1 cellular context compared by ENCODE assay signal in the genomic region with DNA sequence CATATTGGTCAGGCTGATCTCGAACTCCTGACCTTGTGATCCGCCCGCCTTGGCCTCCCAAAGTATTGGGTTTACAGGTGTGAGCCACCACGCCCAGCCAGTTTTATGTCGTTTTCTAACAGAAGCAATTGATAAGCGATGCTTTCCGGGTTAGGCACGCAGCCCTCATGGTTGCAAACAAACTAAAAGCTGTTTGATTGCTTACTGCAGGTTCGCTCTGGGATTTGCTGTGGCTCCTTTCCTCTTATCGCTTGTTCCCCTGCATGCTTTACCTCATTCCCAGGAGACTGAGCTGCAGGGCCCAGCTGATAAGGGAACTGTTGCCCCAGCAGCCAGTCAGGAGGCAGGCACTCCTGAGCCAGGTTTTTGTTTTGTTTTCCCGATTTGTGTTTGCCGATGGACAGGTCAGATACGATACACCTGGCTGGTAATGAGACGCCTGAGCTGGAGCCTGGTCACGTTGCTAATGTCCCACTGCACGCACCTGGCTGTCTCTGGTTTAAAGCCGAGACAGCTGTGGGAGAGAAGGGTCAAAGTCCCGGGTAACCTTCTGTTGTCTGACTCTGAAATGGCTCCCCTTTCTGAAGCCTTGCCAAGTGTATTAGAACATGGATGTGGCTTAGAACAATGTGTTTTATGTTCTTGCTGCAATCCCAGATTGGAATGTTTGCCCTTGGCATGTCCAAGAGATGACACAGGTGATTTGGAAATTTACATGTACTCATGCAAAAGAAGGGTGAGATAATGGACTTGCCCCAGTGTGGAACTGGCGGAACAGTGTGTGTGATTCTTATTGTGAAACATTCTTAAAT.
A peak's percentile ranks its signal among the peaks of the same experiment; 100 is the strongest.
TF ChIP-seq lines count a peak whose summit lies in the region.

No MANE protein-coding gene starts in this region.

TF ChIP-seq in HepG2, 621 proteins besides CTCF, POLR2A, EP300 and RAD21 (continued from another document and continues in another):
- TF ChIP-seq, protein P1, sequence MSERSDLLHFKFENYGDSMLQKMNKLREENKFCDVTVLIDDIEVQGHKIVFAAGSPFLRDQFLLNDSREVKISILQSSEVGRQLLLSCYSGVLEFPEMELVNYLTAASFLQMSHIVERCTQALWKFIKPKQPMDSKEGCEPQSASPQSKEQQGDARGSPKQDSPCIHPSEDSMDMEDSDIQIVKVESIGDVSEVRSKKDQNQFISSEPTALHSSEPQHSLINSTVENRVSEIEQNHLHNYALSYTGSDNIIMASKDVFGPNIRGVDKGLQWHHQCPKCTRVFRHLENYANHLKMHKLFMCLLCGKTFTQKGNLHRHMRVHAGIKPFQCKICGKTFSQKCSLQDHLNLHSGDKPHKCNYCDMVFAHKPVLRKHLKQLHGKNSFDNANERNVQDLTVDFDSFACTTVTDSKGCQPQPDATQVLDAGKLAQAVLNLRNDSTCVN (CRISPR knock-in tag; IDR thresholded peaks at IDR 0.05; ENCODE audit: borderline replicate concordance), result peak; percentile 95
- TF ChIP-seq TAF15 (IDR thresholded peaks at IDR 0.05; ENCODE audit: low read depth, low read length, poor library complexity, severe bottlenecking), result no peak
- 0 out of 2 replicates have a peak, but pooled peaks have one; percentile 25 for TF ChIP-seq ZNF468 (CRISPR knock-in tag; IDR thresholded peaks at IDR 0.05)
- peak; percentile 75 for TF ChIP-seq ZBTB7B (CRISPR knock-in tag; IDR thresholded peaks at IDR 0.05)
- TF ChIP-seq, protein P2, sequence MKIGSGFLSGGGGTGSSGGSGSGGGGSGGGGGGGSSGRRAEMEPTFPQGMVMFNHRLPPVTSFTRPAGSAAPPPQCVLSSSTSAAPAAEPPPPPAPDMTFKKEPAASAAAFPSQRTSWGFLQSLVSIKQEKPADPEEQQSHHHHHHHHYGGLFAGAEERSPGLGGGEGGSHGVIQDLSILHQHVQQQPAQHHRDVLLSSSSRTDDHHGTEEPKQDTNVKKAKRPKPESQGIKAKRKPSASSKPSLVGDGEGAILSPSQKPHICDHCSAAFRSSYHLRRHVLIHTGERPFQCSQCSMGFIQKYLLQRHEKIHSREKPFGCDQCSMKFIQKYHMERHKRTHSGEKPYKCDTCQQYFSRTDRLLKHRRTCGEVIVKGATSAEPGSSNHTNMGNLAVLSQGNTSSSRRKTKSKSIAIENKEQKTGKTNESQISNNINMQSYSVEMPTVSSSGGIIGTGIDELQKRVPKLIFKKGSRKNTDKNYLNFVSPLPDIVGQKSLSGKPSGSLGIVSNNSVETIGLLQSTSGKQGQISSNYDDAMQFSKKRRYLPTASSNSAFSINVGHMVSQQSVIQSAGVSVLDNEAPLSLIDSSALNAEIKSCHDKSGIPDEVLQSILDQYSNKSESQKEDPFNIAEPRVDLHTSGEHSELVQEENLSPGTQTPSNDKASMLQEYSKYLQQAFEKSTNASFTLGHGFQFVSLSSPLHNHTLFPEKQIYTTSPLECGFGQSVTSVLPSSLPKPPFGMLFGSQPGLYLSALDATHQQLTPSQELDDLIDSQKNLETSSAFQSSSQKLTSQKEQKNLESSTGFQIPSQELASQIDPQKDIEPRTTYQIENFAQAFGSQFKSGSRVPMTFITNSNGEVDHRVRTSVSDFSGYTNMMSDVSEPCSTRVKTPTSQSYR (CRISPR knock-in tag; IDR thresholded peaks at IDR 0.05; ENCODE audit: borderline replicate concordance), result peak; percentile 67; the same call in 1 of the 2 replicates
- TF ChIP-seq, protein P3, sequence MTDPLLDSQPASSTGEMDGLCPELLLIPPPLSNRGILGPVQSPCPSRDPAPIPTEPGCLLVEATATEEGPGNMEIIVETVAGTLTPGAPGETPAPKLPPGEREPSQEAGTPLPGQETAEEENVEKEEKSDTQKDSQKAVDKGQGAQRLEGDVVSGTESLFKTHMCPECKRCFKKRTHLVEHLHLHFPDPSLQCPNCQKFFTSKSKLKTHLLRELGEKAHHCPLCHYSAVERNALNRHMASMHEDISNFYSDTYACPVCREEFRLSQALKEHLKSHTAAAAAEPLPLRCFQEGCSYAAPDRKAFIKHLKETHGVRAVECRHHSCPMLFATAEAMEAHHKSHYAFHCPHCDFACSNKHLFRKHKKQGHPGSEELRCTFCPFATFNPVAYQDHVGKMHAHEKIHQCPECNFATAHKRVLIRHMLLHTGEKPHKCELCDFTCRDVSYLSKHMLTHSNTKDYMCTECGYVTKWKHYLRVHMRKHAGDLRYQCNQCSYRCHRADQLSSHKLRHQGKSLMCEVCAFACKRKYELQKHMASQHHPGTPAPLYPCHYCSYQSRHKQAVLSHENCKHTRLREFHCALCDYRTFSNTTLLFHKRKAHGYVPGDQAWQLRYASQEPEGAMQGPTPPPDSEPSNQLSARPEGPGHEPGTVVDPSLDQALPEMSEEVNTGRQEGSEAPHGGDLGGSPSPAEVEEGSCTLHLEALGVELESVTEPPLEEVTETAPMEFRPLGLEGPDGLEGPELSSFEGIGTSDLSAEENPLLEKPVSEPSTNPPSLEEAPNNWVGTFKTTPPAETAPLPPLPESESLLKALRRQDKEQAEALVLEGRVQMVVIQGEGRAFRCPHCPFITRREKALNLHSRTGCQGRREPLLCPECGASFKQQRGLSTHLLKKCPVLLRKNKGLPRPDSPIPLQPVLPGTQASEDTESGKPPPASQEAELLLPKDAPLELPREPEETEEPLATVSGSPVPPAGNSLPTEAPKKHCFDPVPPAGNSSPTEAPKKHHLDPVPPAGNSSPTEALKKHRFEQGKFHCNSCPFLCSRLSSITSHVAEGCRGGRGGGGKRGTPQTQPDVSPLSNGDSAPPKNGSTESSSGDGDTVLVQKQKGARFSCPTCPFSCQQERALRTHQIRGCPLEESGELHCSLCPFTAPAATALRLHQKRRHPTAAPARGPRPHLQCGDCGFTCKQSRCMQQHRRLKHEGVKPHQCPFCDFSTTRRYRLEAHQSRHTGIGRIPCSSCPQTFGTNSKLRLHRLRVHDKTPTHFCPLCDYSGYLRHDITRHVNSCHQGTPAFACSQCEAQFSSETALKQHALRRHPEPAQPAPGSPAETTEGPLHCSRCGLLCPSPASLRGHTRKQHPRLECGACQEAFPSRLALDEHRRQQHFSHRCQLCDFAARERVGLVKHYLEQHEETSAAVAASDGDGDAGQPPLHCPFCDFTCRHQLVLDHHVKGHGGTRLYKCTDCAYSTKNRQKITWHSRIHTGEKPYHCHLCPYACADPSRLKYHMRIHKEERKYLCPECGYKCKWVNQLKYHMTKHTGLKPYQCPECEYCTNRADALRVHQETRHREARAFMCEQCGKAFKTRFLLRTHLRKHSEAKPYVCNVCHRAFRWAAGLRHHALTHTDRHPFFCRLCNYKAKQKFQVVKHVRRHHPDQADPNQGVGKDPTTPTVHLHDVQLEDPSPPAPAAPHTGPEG (CRISPR knock-in tag; IDR thresholded peaks at IDR 0.05), result 0 out of 2 replicates have a peak, but pooled peaks have one; percentile 8
- peak; percentile 70 for TF ChIP-seq BORCS8-MEF2B (CRISPR knock-in tag; IDR thresholded peaks at IDR 0.05)
- peak; percentile 100 for TF ChIP-seq ARNTL (CRISPR knock-in tag; IDR thresholded peaks at IDR 0.05)
- no peak for TF ChIP-seq MAF1 (CRISPR knock-in tag; IDR thresholded peaks at IDR 0.05; ENCODE audit: borderline replicate concordance)
- TF ChIP-seq ELF1 (CRISPR knock-in tag; IDR thresholded peaks at IDR 0.05), result peak; percentile 39; the same call in 1 of the 2 replicates
- 0 out of 2 replicates have a peak, but pooled peaks have one; percentile 25 for TF ChIP-seq SIN3B (IDR thresholded peaks at IDR 0.05; ENCODE audit: low read length)
- no peak for TF ChIP-seq SSRP1 (CRISPR knock-in tag; IDR thresholded peaks at IDR 0.05)
- TF ChIP-seq ZEB1 (IDR thresholded peaks at IDR 0.05; ENCODE audit: insufficient replicate concordance, low read depth), result peak; percentile 100
- TF ChIP-seq, protein P4, sequence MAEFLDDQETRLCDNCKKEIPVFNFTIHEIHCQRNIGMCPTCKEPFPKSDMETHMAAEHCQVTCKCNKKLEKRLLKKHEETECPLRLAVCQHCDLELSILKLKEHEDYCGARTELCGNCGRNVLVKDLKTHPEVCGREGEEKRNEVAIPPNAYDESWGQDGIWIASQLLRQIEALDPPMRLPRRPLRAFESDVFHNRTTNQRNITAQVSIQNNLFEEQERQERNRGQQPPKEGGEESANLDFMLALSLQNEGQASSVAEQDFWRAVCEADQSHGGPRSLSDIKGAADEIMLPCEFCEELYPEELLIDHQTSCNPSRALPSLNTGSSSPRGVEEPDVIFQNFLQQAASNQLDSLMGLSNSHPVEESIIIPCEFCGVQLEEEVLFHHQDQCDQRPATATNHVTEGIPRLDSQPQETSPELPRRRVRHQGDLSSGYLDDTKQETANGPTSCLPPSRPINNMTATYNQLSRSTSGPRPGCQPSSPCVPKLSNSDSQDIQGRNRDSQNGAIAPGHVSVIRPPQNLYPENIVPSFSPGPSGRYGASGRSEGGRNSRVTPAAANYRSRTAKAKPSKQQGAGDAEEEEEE (CRISPR knock-in tag; IDR thresholded peaks at IDR 0.05; ENCODE audit: borderline replicate concordance), result peak; percentile 82; the same call in 1 of the 2 replicates
- peak; percentile 69 for TF ChIP-seq ZNF264 (CRISPR knock-in tag; IDR thresholded peaks at IDR 0.05)
- peak; percentile 76 for TF ChIP-seq FOXP1 (IDR thresholded peaks at IDR 0.05)
- peak; percentile 96 for TF ChIP-seq FOXP1 (CRISPR knock-in tag; IDR thresholded peaks at IDR 0.05)
- TF ChIP-seq ZNF124 (CRISPR knock-in tag; IDR thresholded peaks at IDR 0.05), result peak; percentile 28; the same call in 1 of the 2 replicates
- peak; percentile 83 for TF ChIP-seq THAP11 (CRISPR knock-in tag; IDR thresholded peaks at IDR 0.05)
- peak; percentile 98 for TF ChIP-seq GATAD2A (CRISPR knock-in tag; IDR thresholded peaks at IDR 0.05)
- no peak; the same call in 1 of the 2 replicates for TF ChIP-seq ZNF263 (CRISPR knock-in tag; IDR thresholded peaks at IDR 0.05)
- TF ChIP-seq IRF2 (CRISPR knock-in tag; IDR thresholded peaks at IDR 0.05), result peak; percentile 95
- peak; percentile 55 to 81; a peak in 2 of 4 replicates for TF ChIP-seq NR2F1 (CRISPR knock-in tag; IDR thresholded peaks at IDR 0.05)
- no peak for TF ChIP-seq HOXA7 (CRISPR knock-in tag; IDR thresholded peaks at IDR 0.05)
- no peak for TF ChIP-seq ZNF790 (CRISPR knock-in tag; IDR thresholded peaks at IDR 0.05; ENCODE audit: borderline replicate concordance)
- peak; percentile 88 for TF ChIP-seq REPIN1 (CRISPR knock-in tag; IDR thresholded peaks at IDR 0.05; ENCODE audit: borderline replicate concordance, low read depth)
- TF ChIP-seq, protein P5, sequence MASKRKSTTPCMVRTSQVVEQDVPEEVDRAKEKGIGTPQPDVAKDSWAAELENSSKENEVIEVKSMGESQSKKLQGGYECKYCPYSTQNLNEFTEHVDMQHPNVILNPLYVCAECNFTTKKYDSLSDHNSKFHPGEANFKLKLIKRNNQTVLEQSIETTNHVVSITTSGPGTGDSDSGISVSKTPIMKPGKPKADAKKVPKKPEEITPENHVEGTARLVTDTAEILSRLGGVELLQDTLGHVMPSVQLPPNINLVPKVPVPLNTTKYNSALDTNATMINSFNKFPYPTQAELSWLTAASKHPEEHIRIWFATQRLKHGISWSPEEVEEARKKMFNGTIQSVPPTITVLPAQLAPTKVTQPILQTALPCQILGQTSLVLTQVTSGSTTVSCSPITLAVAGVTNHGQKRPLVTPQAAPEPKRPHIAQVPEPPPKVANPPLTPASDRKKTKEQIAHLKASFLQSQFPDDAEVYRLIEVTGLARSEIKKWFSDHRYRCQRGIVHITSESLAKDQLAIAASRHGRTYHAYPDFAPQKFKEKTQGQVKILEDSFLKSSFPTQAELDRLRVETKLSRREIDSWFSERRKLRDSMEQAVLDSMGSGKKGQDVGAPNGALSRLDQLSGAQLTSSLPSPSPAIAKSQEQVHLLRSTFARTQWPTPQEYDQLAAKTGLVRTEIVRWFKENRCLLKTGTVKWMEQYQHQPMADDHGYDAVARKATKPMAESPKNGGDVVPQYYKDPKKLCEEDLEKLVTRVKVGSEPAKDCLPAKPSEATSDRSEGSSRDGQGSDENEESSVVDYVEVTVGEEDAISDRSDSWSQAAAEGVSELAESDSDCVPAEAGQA (IDR thresholded peaks at IDR 0.05; ENCODE audit: low read depth), result peak; percentile 79
- TF ChIP-seq, protein P5 (CRISPR knock-in tag; IDR thresholded peaks at IDR 0.05; ENCODE audit: borderline replicate concordance), result no peak
- TF ChIP-seq, protein P6, sequence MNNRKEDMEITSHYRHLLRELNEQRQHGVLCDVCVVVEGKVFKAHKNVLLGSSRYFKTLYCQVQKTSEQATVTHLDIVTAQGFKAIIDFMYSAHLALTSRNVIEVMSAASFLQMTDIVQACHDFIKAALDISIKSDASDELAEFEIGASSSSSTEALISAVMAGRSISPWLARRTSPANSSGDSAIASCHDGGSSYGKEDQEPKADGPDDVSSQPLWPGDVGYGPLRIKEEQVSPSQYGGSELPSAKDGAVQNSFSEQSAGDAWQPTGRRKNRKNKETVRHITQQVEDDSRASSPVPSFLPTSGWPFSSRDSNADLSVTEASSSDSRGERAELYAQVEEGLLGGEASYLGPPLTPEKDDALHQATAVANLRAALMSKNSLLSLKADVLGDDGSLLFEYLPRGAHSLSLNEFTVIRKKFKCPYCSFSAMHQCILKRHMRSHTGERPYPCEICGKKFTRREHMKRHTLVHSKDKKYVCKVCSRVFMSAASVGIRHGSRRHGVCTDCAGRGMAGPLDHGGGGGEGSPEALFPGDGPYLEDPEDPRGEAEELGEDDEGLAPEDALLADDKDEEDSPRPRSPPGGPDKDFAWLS (CRISPR knock-in tag; IDR thresholded peaks at IDR 0.05; ENCODE audit: borderline replicate concordance), result 0 out of 2 replicates have a peak, but pooled peaks have one; percentile 73
- TF ChIP-seq ZBTB42 (CRISPR knock-in tag; IDR thresholded peaks at IDR 0.05), result peak; percentile 83; the same call in 1 of the 2 replicates
- TF ChIP-seq ZNF207 (IDR thresholded peaks at IDR 0.05; ENCODE audit: borderline replicate concordance), result no peak
- peak; percentile 82 for TF ChIP-seq JUND (CRISPR knock-in tag; IDR thresholded peaks at IDR 0.05)
- no peak for TF ChIP-seq PHB2 (IDR thresholded peaks at IDR 0.05; ENCODE audit: partially characterized antibody)
- TF ChIP-seq ATM (IDR thresholded peaks at IDR 0.05; ENCODE audit: borderline replicate concordance), result no peak
- TF ChIP-seq NR1H2 (CRISPR knock-in tag; IDR thresholded peaks at IDR 0.05; ENCODE audit: borderline replicate concordance, low read depth), result no peak
- no peak for TF ChIP-seq RELA (CRISPR knock-in tag; IDR thresholded peaks at IDR 0.05)
- TF ChIP-seq NCOR1 (IDR thresholded peaks at IDR 0.05; ENCODE audit: borderline replicate concordance, low read length), result peak; percentile 99
- TF ChIP-seq ZFP82 (CRISPR knock-in tag; IDR thresholded peaks at IDR 0.05; ENCODE audit: borderline replicate concordance), result peak; percentile 90; the same call in 1 of the 2 replicates
- no peak for TF ChIP-seq ZNF530 (CRISPR knock-in tag; IDR thresholded peaks at IDR 0.05; ENCODE audit: low read depth)
- no peak for TF ChIP-seq ATRX (CRISPR knock-in tag; IDR thresholded peaks at IDR 0.05; ENCODE audit: borderline replicate concordance)
